Comparison of ENCODE assay signal across 1 cellular context in the genomic region with DNA sequence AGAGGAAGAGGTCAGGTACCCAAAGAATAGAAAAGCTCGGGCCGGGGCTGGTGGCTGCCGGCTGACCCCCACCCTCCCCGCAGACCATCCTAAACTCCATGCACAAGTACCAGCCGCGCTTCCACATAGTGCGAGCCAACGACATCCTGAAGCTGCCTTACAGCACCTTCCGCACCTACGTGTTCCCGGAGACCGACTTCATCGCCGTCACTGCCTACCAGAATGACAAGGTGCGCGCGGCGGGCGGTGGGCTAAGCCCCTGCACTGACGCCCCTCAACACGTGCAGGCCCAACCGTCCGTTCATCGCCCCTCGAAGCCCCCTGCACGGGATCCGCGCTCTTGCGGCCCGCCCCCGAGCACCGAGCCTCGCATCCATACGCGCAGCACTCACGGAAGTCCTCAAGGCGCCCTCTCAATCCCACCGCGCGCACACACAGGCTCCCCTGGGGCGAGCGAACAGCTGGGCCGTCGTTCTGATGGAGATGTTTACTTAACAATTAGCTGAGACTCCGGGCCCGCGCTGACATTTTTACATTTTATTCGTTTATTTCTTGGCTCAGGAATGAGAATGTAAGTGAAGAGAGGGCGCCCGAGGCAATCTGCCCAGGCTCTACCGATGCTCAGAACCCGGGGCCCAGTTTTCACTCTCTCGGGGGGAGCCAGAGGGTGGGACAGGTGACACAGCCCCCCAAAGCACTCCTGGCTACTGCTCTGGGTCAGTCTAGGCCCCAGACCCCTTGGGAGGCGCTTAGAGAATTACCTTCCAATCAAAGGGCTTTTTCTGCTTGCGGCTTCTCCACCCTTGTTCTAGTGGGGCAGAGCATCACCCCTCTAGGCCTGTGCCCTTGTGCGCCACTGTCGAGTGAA.
TF ChIP-seq lines count a peak whose summit lies in the region.

No MANE protein-coding gene starts in this region.

TF ChIP-seq in H1, 55 proteins besides CTCF, POLR2A, EP300 and RAD21 (continued from another document):
- no peak for TF ChIP-seq POU5F1 (IDR thresholded peaks at IDR 0.05; ENCODE audit: low read depth, low read length)
- no peak for TF ChIP-seq SRF (IDR thresholded peaks at IDR 0.05; ENCODE audit: low read depth, low read length)
- TF ChIP-seq, protein P1, sequence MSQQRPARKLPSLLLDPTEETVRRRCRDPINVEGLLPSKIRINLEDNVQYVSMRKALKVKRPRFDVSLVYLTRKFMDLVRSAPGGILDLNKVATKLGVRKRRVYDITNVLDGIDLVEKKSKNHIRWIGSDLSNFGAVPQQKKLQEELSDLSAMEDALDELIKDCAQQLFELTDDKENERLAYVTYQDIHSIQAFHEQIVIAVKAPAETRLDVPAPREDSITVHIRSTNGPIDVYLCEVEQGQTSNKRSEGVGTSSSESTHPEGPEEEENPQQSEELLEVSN (IDR thresholded peaks at IDR 0.05) = peak; percentile 60; the same call in 1 of the 2 replicates
- TF ChIP-seq SUZ12 (IDR thresholded peaks at IDR 0.05; ENCODE audit: low read length) = peak; percentile 81
- peak; percentile 71 for TF ChIP-seq RNF2 (IDR thresholded peaks at IDR 0.05; ENCODE audit: borderline replicate concordance, low read depth, low read length, missing control alignments, poor library complexity, severe bottlenecking)
- TF ChIP-seq, protein P2, sequence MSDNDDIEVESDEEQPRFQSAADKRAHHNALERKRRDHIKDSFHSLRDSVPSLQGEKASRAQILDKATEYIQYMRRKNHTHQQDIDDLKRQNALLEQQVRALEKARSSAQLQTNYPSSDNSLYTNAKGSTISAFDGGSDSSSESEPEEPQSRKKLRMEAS (IDR thresholded peaks at IDR 0.05) = peak; percentile 72
- TF ChIP-seq CTBP2 (IDR thresholded peaks at IDR 0.05; ENCODE audit: borderline replicate concordance, insufficient read depth, insufficient read length, low read length) = peak; percentile 68
